Comparison of ENCODE assay signal across 9 cellular contexts in the genomic region with DNA sequence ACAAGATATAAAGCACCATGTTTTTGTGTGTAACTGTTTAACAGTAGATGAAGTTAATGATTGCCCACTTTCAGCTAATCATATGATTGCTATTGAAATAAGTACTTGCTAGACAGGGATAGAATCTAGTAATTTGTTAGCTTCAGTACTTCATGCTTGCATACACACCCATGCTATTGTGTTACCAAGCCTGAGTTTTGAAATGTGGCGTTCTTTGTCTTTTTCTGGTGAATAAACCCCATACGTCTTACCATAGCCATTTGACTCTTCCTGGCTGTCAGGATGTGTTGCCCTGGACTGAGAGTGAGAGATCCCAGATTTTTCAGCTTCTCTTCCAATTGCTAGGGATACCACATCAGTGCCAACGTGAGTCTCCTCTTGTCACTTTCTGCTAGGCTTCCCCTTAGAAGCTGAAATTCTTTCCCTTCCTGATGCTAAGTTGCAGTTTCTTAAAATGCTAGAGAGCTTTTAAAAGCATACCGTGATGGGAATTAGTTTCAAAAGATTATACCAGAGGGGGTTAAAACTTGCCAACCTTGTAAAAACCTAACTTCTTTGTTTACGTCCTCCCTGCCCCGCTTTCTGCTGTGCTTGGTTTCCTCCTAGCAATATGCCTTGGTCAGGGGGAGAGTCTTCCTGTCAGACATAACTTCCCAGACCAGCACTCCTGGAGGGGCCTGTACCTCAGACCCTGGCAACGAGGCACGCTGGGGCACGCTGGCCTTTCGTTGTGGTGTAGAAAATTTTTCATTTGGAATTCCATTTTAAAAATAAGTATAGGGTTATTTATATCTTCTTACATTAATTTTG.
A peak's percentile ranks its signal among the peaks of the same experiment; 100 is the strongest.
DNase-seq lines count a peak whose midpoint lies in the region; FAIRE-seq and TF ChIP-seq lines count a peak whose summit lies in the region.
"Had no signal": no experiment of that assay in that cellular context is flagged by ENCODE, and none has a peak within 500 bp of the region (broad histone marks: within the 10 kb centered on the region; RNA-seq: fewer than 3 reads in every experiment).

No MANE protein-coding gene starts in this region.

- H3K9me3 Mint-ChIP-seq in Calu3 (ENCODE audit: low read depth, unreplicated experiment) = peaks cover 2% of the 10 kb centered on the region
- peaks cover 8% of the 10 kb centered on the region for H3K9me3 Mint-ChIP-seq in neural progenitor cell
- H3K9me3 Mint-ChIP-seq in activated CD4-positive, alpha-beta T cell treated with anti-CD3 and anti-CD28 coated beads, Interleukin-2, amount 10 ng/mL, durations not matched to agents 7 days and 5 days = peaks cover 7% of the 10 kb centered on the region
- H3K9me3 Mint-ChIP-seq: natural killer cell had no signal

- peaks cover 86% of the 10 kb centered on the region for H3K79me2 ChIP-seq in neural progenitor cell (ENCODE audit: low read depth)

- H3K27ac ChIP-seq in epithelial cell of prostate (peak overlapping the region; percentile 73), neural progenitor cell (peak overlapping the region; percentile 93)

- no peaks in the 10 kb centered on the region for H3K36me3 Mint-ChIP-seq in Calu3 (ENCODE audit: insufficient read depth, unreplicated experiment)
- H3K36me3 Mint-ChIP-seq in neural progenitor cell = peaks cover 18% of the 10 kb centered on the region
- H3K36me3 Mint-ChIP-seq in activated CD4-positive, alpha-beta T cell treated with anti-CD3 and anti-CD28 coated beads, Interleukin-2, amount 10 ng/mL, durations not matched to agents 7 days and 5 days (ENCODE audit: low read depth) = peaks cover 7% of the 10 kb centered on the region
- H3K36me3 Mint-ChIP-seq: natural killer cell had no signal

- no peak overlapping the region for H3K9ac ChIP-seq in neural progenitor cell

- CTCF ChIA-PET in Calu3 (lab: Charles Lee) = interaction anchor here (0.8 to 3.0 kb wide), 6 partner anchors 9 to 75 kb away, joined by 3 to 15 read pairs (median 7); no protein-coding TSS in a partner anchor
- CTCF ChIA-PET in activated CD4-positive, alpha-beta T cell treated with anti-CD3 and anti-CD28 coated beads, Interleukin-2, amount 10 ng/mL, durations not matched to agents 7 days and 5 days (lab: Charles Lee) = no interaction called here

- no peak overlapping the region for H2AFZ ChIP-seq in neural progenitor cell (replicated peaks)

- POLR2A ChIA-PET in activated CD4-positive, alpha-beta T cell treated with anti-CD3 and anti-CD28 coated beads, Interleukin-2, amount 10 ng/mL, durations not matched to agents 7 days and 5 days (lab: Charles Lee) = interaction anchor here (1.3 kb wide), 1 partner anchor 12 kb away, joined by 3 read pairs; no protein-coding TSS in a partner anchor

- H3K27me3 Mint-ChIP-seq in Calu3 (ENCODE audit: unreplicated experiment) = no peaks in the 10 kb centered on the region
- H3K27me3 Mint-ChIP-seq in neural progenitor cell (ENCODE audit: insufficient read depth, low read depth) = peaks cover 2% of the 10 kb centered on the region
- H3K27me3 Mint-ChIP-seq in activated CD4-positive, alpha-beta T cell treated with anti-CD3 and anti-CD28 coated beads, Interleukin-2, amount 10 ng/mL, durations not matched to agents 7 days and 5 days = no peaks in the 10 kb centered on the region

- no TSS peak for BruUV-seq in Calu3 (replicated peaks; lab: Mats Ljungman, UMichigan)

- H3K9me3 ChIP-seq in neural progenitor cell (ENCODE audit: low read depth) = no peaks in the 10 kb centered on the region

- DNase-seq in Calu3 (no peak), NCI-H69 (lab: John Stamatoyannopoulos, UW) (peak; percentile 67), epithelial cell of prostate (ENCODE audit: low read depth, low spot score) (no peak), neural progenitor cell (ENCODE audit: low spot score) (peak; percentile 63), HTR-8/SVneo (ENCODE audit: insufficient read length, low spot score) (no peak), hepatic stellate cell (ENCODE audit: low spot score) (no peak), NCI-H146 (lab: John Stamatoyannopoulos, UW) (no peak)
- no peak for DNase-seq in activated CD4-positive, alpha-beta T cell treated with anti-CD3 and anti-CD28 coated beads, Interleukin-2, amount 10 ng/mL, durations not matched to agents 7 days and 5 days
- DNase-seq: natural killer cell had no signal

- peaks cover 50% of the 10 kb centered on the region for H3K4me1 Mint-ChIP-seq in Calu3 (ENCODE audit: low read depth, unreplicated experiment)
- peaks cover 65% of the 10 kb centered on the region for H3K4me1 Mint-ChIP-seq in neural progenitor cell
- H3K4me1 Mint-ChIP-seq in activated CD4-positive, alpha-beta T cell treated with anti-CD3 and anti-CD28 coated beads, Interleukin-2, amount 10 ng/mL, durations not matched to agents 7 days and 5 days = peaks cover 46% of the 10 kb centered on the region

- peak overlapping the region; percentile 77 for H3K4me2 ChIP-seq in neural progenitor cell

- FAIRE-seq in HTR-8/SVneo (lab: Jason Lieb, UNC) = no peak

- H3K36me3 ChIP-seq in neural progenitor cell = no peaks in the 10 kb centered on the region

- H3K4me3 Mint-ChIP-seq in Calu3 (ENCODE audit: low read depth, unreplicated experiment) (peak overlapping the region; percentile 63), neural progenitor cell (peak overlapping the region; percentile 73)
- no peak overlapping the region for H3K4me3 Mint-ChIP-seq in activated CD4-positive, alpha-beta T cell treated with anti-CD3 and anti-CD28 coated beads, Interleukin-2, amount 10 ng/mL, durations not matched to agents 7 days and 5 days
- H3K4me3 Mint-ChIP-seq: natural killer cell had no signal

- H3K27ac Mint-ChIP-seq in Calu3 (ENCODE audit: unreplicated experiment) (peak overlapping the region; percentile 72), neural progenitor cell (peak overlapping the region; percentile 97)
- H3K27ac Mint-ChIP-seq in activated CD4-positive, alpha-beta T cell treated with anti-CD3 and anti-CD28 coated beads, Interleukin-2, amount 10 ng/mL, durations not matched to agents 7 days and 5 days = no peak overlapping the region

- H3F3A ChIP-seq in neural progenitor cell (ENCODE audit: low read depth) = peaks cover 36% of the 10 kb centered on the region

- no peaks in the 10 kb centered on the region for H3K27me3 ChIP-seq in neural progenitor cell

- intact Hi-C loops in Calu3 (cut with micrococcal nuclease; ENCODE audit: unreplicated experiment) = no loop called here

- peaks cover 61% of the 10 kb centered on the region for H3K4me1 ChIP-seq in neural progenitor cell

- H4K20me1 ChIP-seq in neural progenitor cell (ENCODE audit: low read depth) = no peaks in the 10 kb centered on the region

- H3K4me3 ChIP-seq in neural progenitor cell = peak overlapping the region; percentile 25

- no peak for TF ChIP-seq CTCF in Calu3 (IDR thresholded peaks at IDR 0.05; ENCODE audit: unreplicated experiment)
- no peak for TF ChIP-seq CTCF in neural progenitor cell (IDR thresholded peaks at IDR 0.05)

Comparison
In these comparisons a context has a peak if more than half of its experiments do, and no peak if none do; other contexts are left out.
1. DNase-seq: peak in NCI-H69 (single experiment) and neural progenitor cell (single experiment); none in Calu3 (single experiment), epithelial cell of prostate (single experiment), HTR-8/SVneo (single experiment), hepatic stellate cell (single experiment), NCI-H146 (single experiment) and activated CD4-positive, alpha-beta T cell treated with anti-CD3 and anti-CD28 coated beads, Interleukin-2, amount 10 ng/mL, durations not matched to agents 7 days and 5 days (single experiment).